In the genomic region with DNA sequence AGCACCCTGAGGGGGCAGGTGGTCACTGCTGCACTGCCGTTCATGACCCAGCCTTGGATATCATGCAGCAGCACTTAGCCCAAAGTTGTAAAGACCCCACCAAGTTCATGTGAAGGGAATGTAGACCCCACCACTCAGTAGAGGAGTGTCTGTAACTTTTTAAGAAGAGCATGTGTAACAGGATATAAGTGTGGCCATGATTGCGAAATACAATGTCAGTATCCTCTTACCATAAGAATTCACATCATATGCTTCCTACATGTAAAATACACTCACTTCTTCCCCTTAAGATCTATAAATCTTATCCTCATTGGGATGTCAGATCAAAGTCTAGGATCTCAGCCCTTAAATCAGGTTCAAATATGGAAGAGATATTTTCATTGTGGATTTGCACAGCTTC, we compare ENCODE assay signal across 12 cellular contexts.
"Had no signal": no experiment of that assay in that cellular context is flagged by ENCODE, and none has a peak within 500 bp of the region (broad histone marks: within the 10 kb centered on the region; RNA-seq: fewer than 3 reads in every experiment).

No MANE protein-coding gene starts in this region.

- H3K36me3 ChIP-seq: esophagus muscularis mucosa, gastroesophageal sphincter, ovary had no signal

- H3K27me3 ChIP-seq: esophagus muscularis mucosa, gastroesophageal sphincter, ovary had no signal

- DNase-seq: activated CD4-positive, alpha-beta T cell treated with anti-CD3 and anti-CD28 coated beads for 4 hours; activated CD8-positive, alpha-beta memory T cell treated with anti-CD3 and anti-CD28 coated beads, Interleukin-2, amount 50 U/mL, for 4 hours; activated CD8-positive, alpha-beta T cell treated with anti-CD3 and anti-CD28 coated beads for 36 hours; activated gamma-delta T cell treated with Interleukin-2 at 50 U/mL for 16 hours; activated T-cell treated with anti-CD3 and anti-CD28 coated beads, Interleukin-2, amount 50 U/mL, for 72 hours; central memory CD4-positive, alpha-beta T cell; effector memory CD8-positive, alpha-beta T cell; ovary; stimulated activated CD4-positive, alpha-beta T cell treated with anti-CD3 and anti-CD28 coated beads, Interleukin-2, amount 100 ng/mL, for 48 hours; stimulated activated naive CD4-positive, alpha-beta T cell treated with Interleukin-2 at 50 U/mL for 16 hours had no signal

- H3K4me3 ChIP-seq: esophagus muscularis mucosa, gastroesophageal sphincter, ovary had no signal

- ATAC-seq: activated CD8-positive, alpha-beta T cell treated with anti-CD3 and anti-CD28 coated beads for 36 hours; activated T-cell treated with anti-CD3 and anti-CD28 coated beads, Interleukin-2, amount 50 U/mL, for 72 hours; effector memory CD8-positive, alpha-beta T cell; gastroesophageal sphincter had no signal

- H3K27ac ChIP-seq: esophagus muscularis mucosa, gastroesophageal sphincter, ovary had no signal
